In genomic region chr17:34637548-34638525, GRCh38 we compare ENCODE assay signal across 8 cellular contexts. TPM values are rescaled to one million over a fixed set of nuclear protein-coding genes. Genes with fewer than 3 reads are reported as not detected.
DNase-seq lines count a peak whose midpoint lies in the region; ATAC-seq and TF ChIP-seq lines count a peak whose summit lies in the region.

No MANE protein-coding gene starts in this region.

- intact Hi-C loops in left colon (cut with DNase I, micrococcal nuclease): loop anchor here (5.0 to 10.0 kb wide), 2 partner anchors 213 to 216 kb away; no protein-coding TSS in a partner anchor

- ATAC-seq in GM18868 (IDR thresholded peaks at IDR 0.05; ENCODE audit: unreplicated experiment): peak; percentile 58
- ATAC-seq in left colon: peak; percentile 96
- ATAC-seq in GM21360 (IDR thresholded peaks at IDR 0.05; ENCODE audit: unreplicated experiment): no peak

- peak; percentile 83 for TF ChIP-seq CTCF in cardiac fibroblast (IDR thresholded peaks at IDR 0.05; ENCODE audit: low read depth, low read length)

- in situ Hi-C loops in ACHN (cut with HindIII; ENCODE audit: low pct_ligation_motif_present, low pct_unique_long_range_greater_than_20kb, low sequenced_read_pairs): no loop called here

- DNase-seq in ACHN: peak; percentile 71
- DNase-seq in NCI-H1092 (lab: John Stamatoyannopoulos, UW): peak; percentile 45
- DNase-seq in activated CD4-positive, CD25-positive, alpha-beta regulatory T cell treated with anti-CD3 and anti-CD28 coated beads, Interleukin-2, amount 50 U/mL, for 16 hours (ENCODE audit: low read depth, low spot score): peak; percentile 65
- peak; percentile 58 to 76 for DNase-seq in cardiac fibroblast (ENCODE audit: low read depth in 2 of 2)
- peak; percentile 51 to 83 for DNase-seq in left colon
- peak; percentile 71 to 77 for DNase-seq in stimulated activated CD4-positive, alpha-beta T cell treated with anti-CD3 and anti-CD28 coated beads, Interleukin-1b, Interleukin-23, amount 100 ng/mL, for 4 hours (ENCODE audit: low read depth in 2 of 2)

- H3K4me3 ChIP-seq in cardiac fibroblast (replicated peaks in 1 of 2; ENCODE audit: low read depth in 2 of 2, low read length in 2 of 2): peak overlapping the region in 1 of 2 donors; percentile 3

RNA-seq across cellular contexts. Expression of gene TMEM132E, which starts 58.5 kb away (rescaled TPM):
- not detected for total RNA-seq in left colon
